In the genomic region with DNA sequence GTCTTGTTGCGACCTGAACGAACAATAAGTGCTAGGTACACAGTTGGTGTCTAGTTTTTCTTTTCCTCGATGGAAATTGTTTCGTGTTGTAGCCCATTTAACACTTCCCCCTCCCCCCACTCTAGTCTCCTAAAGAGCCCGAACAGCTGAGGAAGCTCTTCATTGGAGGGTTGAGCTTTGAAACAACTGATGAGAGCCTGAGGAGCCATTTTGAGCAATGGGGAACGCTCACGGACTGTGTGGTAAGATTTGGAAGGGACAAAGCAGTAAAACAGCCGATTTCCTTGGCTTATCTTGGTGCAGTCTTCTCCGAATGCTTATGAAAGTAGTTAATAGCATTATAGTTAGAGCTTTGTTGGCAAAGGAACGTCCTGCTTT, we compare ENCODE assay signal across 8 cellular contexts. TPM values are rescaled to one million over a fixed set of nuclear protein-coding genes. Genes with fewer than 3 reads are reported as not detected.
DNase-seq lines count a peak whose midpoint lies in the region; ATAC-seq and TF ChIP-seq lines count a peak whose summit lies in the region.
"Not testable (repeated sequence)": the region's sequence is repeated elsewhere in the genome, so short reads cannot be mapped to it uniquely, and the experiment has no call there.

No MANE protein-coding gene starts in this region.

- CTCF ChIA-PET in Panc1 (lab: Charles Lee) = interaction anchor here (0.5 to 2.8 kb wide), 2 partner anchors 44 to 73 kb away, joined by 3 to 19 read pairs; a partner anchor contains a TSS

- POLR2A ChIA-PET in Panc1 (lab: Charles Lee) = interaction anchor here (0.8 to 1.1 kb wide), 3 partner anchors 11 to 44 kb away, joined by 3 to 5 read pairs (median 3); a partner anchor contains a TSS

- TF ChIP-seq EP300 in ovary (IDR thresholded peaks at IDR 0.05) = not testable (repeated sequence)

- peaks cover 47 to 61% (median 53%) of the 10 kb centered on the region in 11 experiments for H4K20me1 ChIP-seq in BLaER1 treated with 17β-estradiol and CSF1 and Interleukin-3, amounts not matched to agents 10 nM and 100 nM

- intact Hi-C loops in Panc1 (cut with micrococcal nuclease; ENCODE audit: unreplicated experiment) = not testable (repeated sequence)
- intact Hi-C loops in breast epithelium (cut with DNase I; ENCODE audit: low total_unique reads) = loop anchor here (10.0 kb wide), 1 partner anchor 84 kb away; a partner anchor contains a TSS
- intact Hi-C loops in left lung (cut with DNase I) = loop anchor here in 1 of 2 donors (5.0 kb wide), 1 partner anchor 41 kb away; no protein-coding TSS in a partner anchor
- intact Hi-C loops in ovary (cut with DNase I) = loop anchor here in 2 of 4 donors (5.0 to 10.0 kb wide), 3 partner anchors 56 to 76 kb away; no protein-coding TSS in a partner anchor

- not testable (repeated sequence) for H3K27me3 ChIP-seq in BLaER1 treated with 17β-estradiol and CSF1 and Interleukin-3, amounts not matched to agents 10 nM and 100 nM; Panc1 (ENCODE audit: control insufficient read depth, insufficient read depth, low read length); breast epithelium; left lung; ovary; thoracic aorta (replicated peaks; ENCODE audit: insufficient read depth)

- H3K4me3 ChIP-seq in BLaER1 treated with 17β-estradiol and CSF1 and Interleukin-3, amounts not matched to agents 10 nM and 100 nM = peak overlapping the region; percentile 62 to 88 (median 82)
- H3K4me3 ChIP-seq in HFF-Myc (replicated peaks; ENCODE audit: low read depth, low read length) = peak overlapping the region; percentile 85
- peak overlapping the region; percentile 93 to 99 for H3K4me3 ChIP-seq in Panc1 (ENCODE audit: low read depth in 2 of 2, low read length in 2 of 2)
- peak overlapping the region; percentile 76 to 79 (median 76) for H3K4me3 ChIP-seq in breast epithelium
- H3K4me3 ChIP-seq in fibroblast of mammary gland (ENCODE audit: control insufficient read depth, low read depth, low read length) = peak overlapping the region; percentile 99
- H3K4me3 ChIP-seq in left lung = peak overlapping the region; percentile 53 to 90
- H3K4me3 ChIP-seq in ovary = peak overlapping the region; percentile 65
- H3K4me3 ChIP-seq in thoracic aorta = peak overlapping the region; percentile 85

- ATAC-seq in Panc1; left lung; thoracic aorta (ENCODE audit: insufficient number of reproducible peaks, low FRiP score, low read depth): not testable (repeated sequence)

- not testable (repeated sequence) for BruUV-seq in Panc1 (replicated peaks; lab: Mats Ljungman, UMichigan)

- peak overlapping the region; percentile 90 to 98 (median 95) for H3K4me2 ChIP-seq in BLaER1 treated with 17β-estradiol and CSF1 and Interleukin-3, amounts not matched to agents 10 nM and 100 nM

- H3K9me3 ChIP-seq in BLaER1 treated with 17β-estradiol and CSF1 and Interleukin-3, amounts not matched to agents 10 nM and 100 nM (replicated peaks in 1 of 11); Panc1 (ENCODE audit: control insufficient read depth, insufficient read depth, low read depth, low read length); breast epithelium; left lung; ovary; thoracic aorta: not testable (repeated sequence)

- H3K9ac ChIP-seq in BLaER1 treated with 17β-estradiol and CSF1 and Interleukin-3, amounts not matched to agents 10 nM and 100 nM = peak overlapping the region; percentile 91 to 100 (median 98)

- peak overlapping the region; percentile 90 to 100 (median 97) for H3K27ac ChIP-seq in BLaER1 treated with 17β-estradiol and CSF1 and Interleukin-3, amounts not matched to agents 10 nM and 100 nM
- peak overlapping the region; percentile 100 for H3K27ac ChIP-seq in Panc1 (ENCODE audit: low read length)
- peak overlapping the region; percentile 93 to 96 for H3K27ac ChIP-seq in breast epithelium
- peak overlapping the region; percentile 94 to 95 for H3K27ac ChIP-seq in left lung
- H3K27ac ChIP-seq in ovary = peak overlapping the region; percentile 38 to 96
- H3K27ac ChIP-seq in thoracic aorta = peak overlapping the region; percentile 95 to 96

- H3K4me1 ChIP-seq in BLaER1 treated with 17β-estradiol and CSF1 and Interleukin-3, amounts not matched to agents 10 nM and 100 nM = peaks cover 29 to 67% (median 44%) of the 10 kb centered on the region in 10 experiments
- H3K4me1 ChIP-seq in Panc1 (ENCODE audit: control insufficient read depth, insufficient read depth, low read length) (peaks cover 35% of the 10 kb centered on the region), breast epithelium (peaks cover 3 to 36% of the 10 kb centered on the region in 2 donors), left lung (peaks cover 47 to 76% of the 10 kb centered on the region in 2 donors), thoracic aorta (ENCODE audit: control insufficient read depth in 1 of 2, low read depth in 2 of 2) (peaks cover 46 to 66% of the 10 kb centered on the region in 2 donors)
- not testable (repeated sequence) for H3K4me1 ChIP-seq in ovary (ENCODE audit: insufficient read depth)

- 0 to 1% (median 0%) methylated on average over 10 of the region's 10 CpGs for WGBS in ovary, 3 donors

- TF ChIP-seq POLR2A in breast epithelium (IDR thresholded peaks at IDR 0.05); ovary (IDR thresholded peaks at IDR 0.05): not testable (repeated sequence)

- peaks cover 46 to 80% (median 58%) of the 10 kb centered on the region in 11 experiments for H3K36me3 ChIP-seq in BLaER1 treated with 17β-estradiol and CSF1 and Interleukin-3, amounts not matched to agents 10 nM and 100 nM
- H3K36me3 ChIP-seq in Panc1 (ENCODE audit: control insufficient read depth, insufficient read depth, low read length) (peaks cover 56% of the 10 kb centered on the region), left lung (peaks cover 13 to 48% of the 10 kb centered on the region in 2 donors), thoracic aorta (peaks cover 34% of the 10 kb centered on the region)
- not testable (repeated sequence) for H3K36me3 ChIP-seq in breast epithelium, ovary

- not testable (repeated sequence) for TF ChIP-seq CTCF in HFF-Myc (IDR thresholded peaks at IDR 0.05; ENCODE audit: low read depth, low read length, missing control alignments); Panc1 (IDR thresholded peaks at IDR 0.05); breast epithelium (IDR thresholded peaks at IDR 0.05); fibroblast of mammary gland (conservative IDR thresholded peaks at IDR 0.05; ENCODE audit: control insufficient read depth, insufficient read depth, low read depth, low read length); left lung (IDR thresholded peaks at IDR 0.05); ovary (IDR thresholded peaks at IDR 0.05); thoracic aorta (IDR thresholded peaks at IDR 0.05)

- in situ Hi-C loops in Panc1 (cut with HindIII; ENCODE audit: low pct_unique_long_range_greater_than_20kb, low sequenced_read_pairs) = not testable (repeated sequence)

- not testable (repeated sequence) for DNase-seq in HFF-Myc (ENCODE audit: extremely low read depth, low read depth); Panc1 (ENCODE audit: low read depth, low spot score); breast epithelium (ENCODE audit: low spot score in 2 of 2); fibroblast of mammary gland (ENCODE audit: low read depth); left lung; ovary; thoracic aorta (ENCODE audit: low spot score)

RNA-seq across cellular contexts. Expression of a gene that starts 0.7 kb away (rescaled TPM):
- total RNA-seq in Panc1 (2021; ENCODE audit: unreplicated experiment) (689 TPM), breast epithelium (100 to 1,000 TPM; 387 to 571 (median 477) TPM), left lung (100 to 1,000 TPM; 652 to 783 TPM), ovary (1,000 to 10,000 TPM in 5 of 7 donors, 100 to 1,000 TPM in 2; 586 to 2,586 (median 2,385) TPM), thoracic aorta (100 to 1,000 TPM; 219 to 695 TPM)
- polyA plus RNA-seq in Panc1 (2012; ENCODE audit: insufficient read length) = 452 TPM
- polyA plus RNA-seq in ovary = 1,000 to 10,000 TPM; 2,375 to 2,506 TPM

RNA-seq across cellular contexts. Expression of a gene that starts 1.3 kb away (rescaled TPM):
- total RNA-seq in Panc1 (2021; ENCODE audit: unreplicated experiment) = 130 TPM
- polyA plus RNA-seq in Panc1 (2012; ENCODE audit: insufficient read length) = 19.4 TPM
- 10 to 100 TPM; 22.4 to 45.8 (median 31.8) TPM for total RNA-seq in breast epithelium
- total RNA-seq in left lung = 10 to 100 TPM; 69.8 to 72.2 TPM
- 100 to 1,000 TPM in 4 of 7 donors, 10 to 100 TPM in 3; 30.3 to 119 (median 103) TPM for total RNA-seq in ovary
- polyA plus RNA-seq in ovary = 10 to 100 TPM; 14.3 to 47.6 TPM
- 10 to 100 TPM; 37.6 to 52.7 TPM for total RNA-seq in thoracic aorta

RNA-seq across cellular contexts. Expression of a gene that starts 19.6 kb away (rescaled TPM):
- total RNA-seq in Panc1 (2021; ENCODE audit: unreplicated experiment) (0.26 TPM), breast epithelium (under 1 TPM; 0.15 to 0.48 (median 0.33) TPM), left lung (10 to 100 TPM in 1 of 2 donors, 1 to 10 TPM in 1; 2.9 to 21.3 TPM), ovary (under 1 TPM in 5 of 7 donors, not detected in 2; 0.11 to 0.54 (median 0.33) TPM), thoracic aorta (1 to 10 TPM in 1 of 2 donors, not detected in 1; 1.8 TPM)
- polyA plus RNA-seq in Panc1 (2012; ENCODE audit: insufficient read length) = 0.24 TPM
- polyA plus RNA-seq in ovary = under 1 TPM; 0.05 to 0.43 TPM

RNA-seq across cellular contexts. Expression of a gene that starts 43.7 kb away (rescaled TPM):
- total RNA-seq in Panc1 (2021; ENCODE audit: unreplicated experiment) = 175 TPM
- 147 TPM for polyA plus RNA-seq in Panc1 (2012; ENCODE audit: insufficient read length)
- 100 to 1,000 TPM in 1 of 3 donors, 10 to 100 TPM in 2; 70.9 to 109 (median 90.1) TPM for total RNA-seq in breast epithelium
- total RNA-seq in left lung = 100 to 1,000 TPM; 157 to 184 TPM
- total RNA-seq in ovary = 100 to 1,000 TPM in 4 of 7 donors, 10 to 100 TPM in 3; 41.7 to 117 (median 108) TPM
- polyA plus RNA-seq in ovary = 100 to 1,000 TPM in 1 of 2 donors, 10 to 100 TPM in 1; 79.4 to 219 TPM
- 10 to 100 TPM; 38.7 to 59.4 TPM for total RNA-seq in thoracic aorta
